11 cellular contexts compared by ENCODE assay signal in genomic region chr18:48997681-48997984, GRCh38. TPM values are rescaled to one million over a fixed set of nuclear protein-coding genes. Genes with fewer than 3 reads are reported as not detected.
DNase-seq lines count a peak whose midpoint lies in the region; ATAC-seq and TF ChIP-seq lines count a peak whose summit lies in the region.
"Had no signal": no experiment of that assay in that cellular context is flagged by ENCODE, and none has a peak within 500 bp of the region (broad histone marks: within the 10 kb centered on the region; RNA-seq: fewer than 3 reads in every experiment).

No MANE protein-coding gene starts in this region.

- ATAC-seq in SK-N-SH treated with all-trans-retinoic acid at 6 μM for 48 hours (no peak; the same call in 1 of the 3 replicates), T-helper 17 cell (no peak), HG02610 (IDR thresholded peaks at IDR 0.05; ENCODE audit: unreplicated experiment) (no peak)
- no peak for ATAC-seq in stimulated activated naive B cell treated with anti-CD40 and anti-IgM and Interleukin-4, amounts not matched to agents 10 μg/mL and 1 μg/mL and 100 μg/mL, for 72 hours (replicated peaks)

- H3K9me3 ChIP-seq in SK-N-SH (no peaks in the 10 kb centered on the region), T-helper 17 cell (ENCODE audit: control insufficient read depth, low read length, poor library complexity, severe bottlenecking) (no peaks in the 10 kb centered on the region), iPS-18a (ENCODE audit: control insufficient read depth, low read depth, low read length) (no peaks in the 10 kb centered on the region), stomach (no peaks in the 10 kb centered on the region)

- TF ChIP-seq POLR2A in stomach (IDR thresholded peaks at IDR 0.05) = no peak

- H3K27me3 ChIP-seq in SK-N-SH (ENCODE audit: insufficient read depth) (no peaks in the 10 kb centered on the region), iPS-18a (ENCODE audit: control insufficient read depth, insufficient read depth, low read length) (no peaks in the 10 kb centered on the region), stomach (no peaks in the 10 kb centered on the region)

- H3K4me3 Mint-ChIP-seq in T-helper 17 cell = no peak overlapping the region
- H3K4me3 Mint-ChIP-seq in stimulated activated naive B cell treated with anti-CD40 and anti-IgM and Interleukin-4, amounts not matched to agents 10 μg/mL and 1 μg/mL and 100 μg/mL, for 72 hours = no peak overlapping the region
- H3K4me3 Mint-ChIP-seq: activated naive CD4-positive, alpha-beta T cell treated with anti-CD3 and anti-CD28 coated beads, Interleukin-2, amount 10 ng/mL, durations not matched to agents 7 days and 5 days; immature natural killer cell had no signal

- H3K9ac ChIP-seq in SK-N-SH (peak overlapping the region; percentile 77), iPS-18a (ENCODE audit: low read length) (peak overlapping the region; percentile 41)

- intact Hi-C loops in stomach (cut with DNase I; ENCODE audit: low total_unique reads) = no loop called here

- no peaks in the 10 kb centered on the region for H3K9me2 ChIP-seq in SK-N-SH

- DNase-seq in SK-N-SH (no peak), T-helper 17 cell (no peak), stomach (no peak), HCEC 1CT (no peak)
- DNase-seq in stimulated activated naive B cell treated with anti-CD40 and anti-IgM and Interleukin-4, amounts not matched to agents 10 μg/mL and 1 μg/mL and 100 μg/mL, for 72 hours = no peak
- DNase-seq: activated CD4-positive, alpha-beta T cell treated with anti-CD3 and anti-CD28 coated beads for 4 hours had no signal

- TF ChIP-seq RAD21 in SK-N-SH (IDR thresholded peaks at IDR 0.05; ENCODE audit: low read length) = no peak

- peaks cover 10% of the 10 kb centered on the region for H3K27me3 Mint-ChIP-seq in T-helper 17 cell
- peaks cover 0 to 2% of the 10 kb centered on the region in 2 donors for H3K27me3 Mint-ChIP-seq in stimulated activated naive B cell treated with anti-CD40 and anti-IgM and Interleukin-4, amounts not matched to agents 10 μg/mL and 1 μg/mL and 100 μg/mL, for 72 hours

- POLR2A ChIA-PET in SK-N-SH (lab: Yijun Ruan, JAX) = interaction anchor here (1.3 kb wide), 1 partner anchor 45 kb away, joined by 5 read pairs; no protein-coding TSS in a partner anchor

- H4K20me1 ChIP-seq in SK-N-SH (ENCODE audit: insufficient read depth) = no peaks in the 10 kb centered on the region

- 0 out of 2 replicates have a peak overlapping the region, but pooled peaks have one; percentile 50 for H2AFZ ChIP-seq in SK-N-SH (ENCODE audit: low read depth)

- H3K4me1 ChIP-seq in SK-N-SH (ENCODE audit: control insufficient read depth in 1 of 2, insufficient read depth in 2 of 2, low read depth in 1 of 2, low read length in 1 of 2) = peaks cover 23 to 29% of the 10 kb centered on the region in 2 experiments; a peak in 3 of 4 replicates
- H3K4me1 ChIP-seq in iPS-18a (ENCODE audit: control insufficient read depth, low read depth, low read length) = peaks cover 19% of the 10 kb centered on the region
- peaks cover 21 to 41% (median 30%) of the 10 kb centered on the region in 4 donors for H3K4me1 ChIP-seq in stomach

- H3K4me1 Mint-ChIP-seq in T-helper 17 cell = peaks cover 33% of the 10 kb centered on the region
- peaks cover 16 to 27% of the 10 kb centered on the region in 2 donors for H3K4me1 Mint-ChIP-seq in stimulated activated naive B cell treated with anti-CD40 and anti-IgM and Interleukin-4, amounts not matched to agents 10 μg/mL and 1 μg/mL and 100 μg/mL, for 72 hours

- H3K4me2 ChIP-seq in SK-N-SH = peak overlapping the region; percentile 64

- TF ChIP-seq EP300 in SK-N-SH (IDR thresholded peaks at IDR 0.05; ENCODE audit: borderline replicate concordance in 1 of 2, low read depth in 1 of 2, low read length in 1 of 2) (no peak), stomach (IDR thresholded peaks at IDR 0.05) (no peak)

- H3K9me3 Mint-ChIP-seq in stimulated activated naive B cell treated with anti-CD40 and anti-IgM and Interleukin-4, amounts not matched to agents 10 μg/mL and 1 μg/mL and 100 μg/mL, for 72 hours = no peaks in the 10 kb centered on the region
- H3K9me3 Mint-ChIP-seq: activated naive CD4-positive, alpha-beta T cell treated with anti-CD3 and anti-CD28 coated beads, Interleukin-2, amount 10 ng/mL, durations not matched to agents 7 days and 5 days; immature natural killer cell had no signal

- no peak overlapping the region for H3K4me3 ChIP-seq in SK-N-SH (ENCODE audit: low read depth in 2 of 2, low read length in 1 of 2)
- H3K4me3 ChIP-seq in iPS-18a (ENCODE audit: low read length) = no peak overlapping the region
- no peak overlapping the region for H3K4me3 ChIP-seq in stomach

- H3K27ac Mint-ChIP-seq in T-helper 17 cell = peak overlapping the region; percentile 96
- no peak overlapping the region for H3K27ac Mint-ChIP-seq in stimulated activated naive B cell treated with anti-CD40 and anti-IgM and Interleukin-4, amounts not matched to agents 10 μg/mL and 1 μg/mL and 100 μg/mL, for 72 hours
- H3K27ac Mint-ChIP-seq: activated naive CD4-positive, alpha-beta T cell treated with anti-CD3 and anti-CD28 coated beads, Interleukin-2, amount 10 ng/mL, durations not matched to agents 7 days and 5 days had no signal

- peaks cover 4% of the 10 kb centered on the region for H3K36me3 Mint-ChIP-seq in T-helper 17 cell (ENCODE audit: low read depth)
- no peaks in the 10 kb centered on the region for H3K36me3 Mint-ChIP-seq in stimulated activated naive B cell treated with anti-CD40 and anti-IgM and Interleukin-4, amounts not matched to agents 10 μg/mL and 1 μg/mL and 100 μg/mL, for 72 hours
- H3K36me3 Mint-ChIP-seq: activated naive CD4-positive, alpha-beta T cell treated with anti-CD3 and anti-CD28 coated beads, Interleukin-2, amount 10 ng/mL, durations not matched to agents 7 days and 5 days had no signal

- H3F3A ChIP-seq in SK-N-SH (replicated peaks; ENCODE audit: insufficient read depth) = peaks cover 31% of the 10 kb centered on the region

- 32% methylated on average over 6 of the region's 6 CpGs for WGBS in SK-N-SH (ENCODE audit: low lambda C conversion rate)
- 76 to 86% (median 79%) methylated on average over 4 to 6 of the region's 6 CpGs for WGBS in stomach, 5 donors

- CTCF ChIA-PET in SK-N-SH (lab: Yijun Ruan, JAX) = interaction anchor here (0.9 to 3.4 kb wide), 11 partner anchors 10 to 241 kb away, joined by 3 to 17 read pairs (median 4); no protein-coding TSS in a partner anchor

- H3K27ac ChIP-seq in SK-N-SH (ENCODE audit: low read depth in 2 of 2, low read length in 1 of 2) (peak overlapping the region; percentile 69 to 97; a peak in 3 of 4 replicates), iPS-18a (ENCODE audit: low read length) (peak overlapping the region; percentile 10), stomach (peak overlapping the region in 3 of 5 donors; percentile 24 to 60 (median 38))

- no peaks in the 10 kb centered on the region for H3K79me2 ChIP-seq in SK-N-SH (ENCODE audit: insufficient read depth)

- TF ChIP-seq CTCF in SK-N-SH (IDR thresholded peaks at IDR 0.05) = no peak
- TF ChIP-seq CTCF in stomach (IDR thresholded peaks at IDR 0.05) = no peak

- H3K36me3 ChIP-seq in SK-N-SH (replicated peaks in 1 of 2; ENCODE audit: control insufficient read depth in 1 of 2, insufficient read depth in 2 of 2, low read length in 1 of 2) (no peaks in the 10 kb centered on the region), iPS-18a (ENCODE audit: control insufficient read depth, low read depth, low read length) (no peaks in the 10 kb centered on the region), stomach (no peaks in the 10 kb centered on the region)

TF ChIP-seq in SK-N-SH, 30 proteins besides CTCF, POLR2A, EP300 and RAD21 (continues in another document):
- TF ChIP-seq RFX5 (IDR thresholded peaks at IDR 0.05; ENCODE audit: low read length) (no peak), YY1 (IDR thresholded peaks at IDR 0.05; ENCODE audit: low read depth) (no peak), RCOR1 (IDR thresholded peaks at IDR 0.05; ENCODE audit: low read length) (no peak), MAX (IDR thresholded peaks at IDR 0.05; ENCODE audit: low read depth) (no peak), MXI1 (IDR thresholded peaks at IDR 0.05; ENCODE audit: low read depth, low read length) (no peak), TAF1 (IDR thresholded peaks at IDR 0.05; ENCODE audit: borderline replicate concordance, low read depth, low read length) (no peak)

TF ChIP-seq in SK-N-SH treated with all-trans-retinoic acid at 6 μM for 48 hours, 23 proteins besides CTCF, POLR2A, EP300 and RAD21 (continues in another document):
- TF ChIP-seq GLIS3 (CRISPR knock-in tag; IDR thresholded peaks at IDR 0.05) (no peak), ISL1 (CRISPR knock-in tag; IDR thresholded peaks at IDR 0.05) (no peak), PPARA (CRISPR knock-in tag; IDR thresholded peaks at IDR 0.05; ENCODE audit: borderline replicate concordance) (no peak), RARB (CRISPR knock-in tag; IDR thresholded peaks at IDR 0.05) (no peak), TOX (CRISPR knock-in tag; IDR thresholded peaks at IDR 0.05; ENCODE audit: borderline replicate concordance) (no peak), ZFP3 (CRISPR knock-in tag; IDR thresholded peaks at IDR 0.05) (no peak), SNAI2 (CRISPR knock-in tag; IDR thresholded peaks at IDR 0.05) (no peak), CSRNP3 (CRISPR knock-in tag; IDR thresholded peaks at IDR 0.05) (no peak)

RNA-seq across cellular contexts. Expression of gene SMAD7, which starts 46.9 kb away (rescaled TPM):
- polyA plus RNA-seq in SK-N-SH (2012; rRNA removed) = 19.1 and 20.0 TPM in 2 replicates
- 11.3 and 14.5 TPM in 2 replicates for polyA plus RNA-seq in SK-N-SH (2012; cell fraction: cytosol; rRNA removed)
- 15.2 and 26.8 TPM in 2 replicates for polyA plus RNA-seq in SK-N-SH (2012; cell fraction: nucleus; rRNA removed)
- total RNA-seq in T-helper 17 cell = 100 to 1,000 TPM; 161 to 181 TPM
- total RNA-seq in stomach = 100 to 1,000 TPM in 1 of 5 donors, 10 to 100 TPM in 3, 1 to 10 TPM in 1; 7.0 to 123 (median 29.3) TPM
- polyA plus RNA-seq in stomach = 10 to 100 TPM in 1 of 3 donors, 1 to 10 TPM in 2; 4.5 to 10.1 (median 9.9) TPM

Comparison
In these comparisons a context has a peak if more than half of its experiments do, and no peak if none do; other contexts are left out.
1. H3K27ac ChIP-seq: peak in every context shown above with its lines; median percentile 83 in SK-N-SH; 38 in stomach; 10 in iPS-18a.